25 cellular contexts compared by ENCODE assay signal in the genomic region with DNA sequence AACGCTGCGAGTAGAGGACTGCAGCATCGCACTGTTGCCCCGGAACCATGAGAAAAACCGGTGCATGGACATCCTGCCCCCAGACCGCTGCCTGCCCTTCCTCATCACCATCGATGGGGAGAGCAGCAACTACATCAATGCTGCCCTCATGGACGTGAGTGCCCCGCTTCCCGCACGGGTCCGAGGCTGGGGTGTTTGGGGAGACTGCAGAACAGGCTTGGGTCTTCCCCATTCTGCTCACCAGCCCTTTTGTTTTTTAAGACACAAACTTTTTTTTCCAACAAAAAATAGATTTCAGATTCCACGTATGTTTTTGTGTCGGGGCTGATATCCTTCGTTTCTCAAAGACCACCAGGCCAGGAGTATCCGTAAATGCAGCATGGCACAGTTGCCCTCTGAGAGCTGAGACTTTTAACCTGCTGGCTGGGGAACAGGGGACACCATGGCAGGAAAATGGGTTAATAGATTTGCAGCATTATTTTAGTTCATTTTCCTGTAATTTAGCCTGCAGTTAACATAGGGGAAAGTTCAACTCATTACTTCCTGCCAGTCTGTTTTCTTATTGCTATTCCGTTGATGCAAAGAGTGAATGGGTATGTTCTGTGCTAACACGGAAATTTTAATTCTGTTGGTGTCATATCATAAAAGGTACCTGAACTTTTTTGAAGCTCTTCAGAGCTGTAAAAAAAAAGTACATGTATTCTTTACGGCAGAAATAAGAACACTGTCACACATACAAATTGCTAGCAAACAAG.
A peak's percentile ranks its signal among the peaks of the same experiment; 100 is the strongest.
DNase-seq lines count a peak whose midpoint lies in the region; ATAC-seq, FAIRE-seq and TF ChIP-seq lines count a peak whose summit lies in the region.
"Had no signal": no experiment of that assay in that cellular context is flagged by ENCODE, and none has a peak within 500 bp of the region (broad histone marks: within the 10 kb centered on the region; RNA-seq: fewer than 3 reads in every experiment).

No MANE protein-coding gene starts in this region.

- no peak overlapping the region for H3K4ac ChIP-seq in IMR-90 (ENCODE audit: low read depth, low read length)

- H2AFZ ChIP-seq in IMR-90 (replicated peaks; ENCODE audit: low read length, poor library complexity) (peak overlapping the region; percentile 23), endothelial cell of umbilical vein (ENCODE audit: low read depth, low read length) (no peak overlapping the region)
- H2AFZ ChIP-seq: GM23338 had no signal

- no peak for TF ChIP-seq RAD21 in IMR-90 (IDR thresholded peaks at IDR 0.05; ENCODE audit: low read length)

- no peaks in the 10 kb centered on the region for H3K79me2 ChIP-seq in endothelial cell of umbilical vein (ENCODE audit: control insufficient read depth, insufficient read depth, low read length)

- no peaks in the 10 kb centered on the region for H3K9me3 Mint-ChIP-seq in activated T-cell treated with anti-CD3 and anti-CD28 coated beads, Interleukin-2, amount 50 U/mL, for 72 hours
- H3K9me3 Mint-ChIP-seq: CD14-positive monocyte; CD4-positive, alpha-beta T cell; CD8-positive, alpha-beta memory T cell; GM23338; HFFc6 had no signal

- in situ Hi-C loops in IMR-90 (cut with MboI; ENCODE audit: low sequenced_read_pairs), result loop anchor here (25.0 kb wide), 1 partner anchor 592 kb away; no protein-coding TSS in a partner anchor

- H2BK5ac ChIP-seq in IMR-90 (ENCODE audit: low read depth, low read length, poor library complexity, severe bottlenecking), result no peak overlapping the region

- no peaks in the 10 kb centered on the region for H3K36me3 Mint-ChIP-seq in activated T-cell treated with anti-CD3 and anti-CD28 coated beads, Interleukin-2, amount 50 U/mL, for 72 hours (ENCODE audit: insufficient read depth in 2 of 2)
- H3K36me3 Mint-ChIP-seq: CD14-positive monocyte had no signal

- ATAC-seq in IMR-90 (ENCODE audit: low read depth), result no peak
- peak; percentile 50 for ATAC-seq in mucosa of descending colon
- no peak for ATAC-seq in activated T-cell treated with anti-CD3 and anti-CD28 coated beads, Interleukin-2, amount 50 U/mL, for 72 hours (replicated peaks in 1 of 2)
- ATAC-seq: A549, GM23338 had no signal

- no peak overlapping the region for H4K5ac ChIP-seq in IMR-90 (ENCODE audit: low read depth, low read length)

- H3K27me3 ChIP-seq in IMR-90 (ENCODE audit: control insufficient read depth, insufficient read depth, low read length) (no peaks in the 10 kb centered on the region), endothelial cell of umbilical vein (ENCODE audit: control insufficient read depth in 2 of 2, insufficient read depth in 2 of 2, low read length in 2 of 2) (no peaks in the 10 kb centered on the region)
- H3K27me3 ChIP-seq: BE2C; BLaER1 treated with 17β-estradiol and CSF1 and Interleukin-3, amounts not matched to agents 10 nM and 100 nM had no signal

- H3K27me3 Mint-ChIP-seq in activated T-cell treated with anti-CD3 and anti-CD28 coated beads, Interleukin-2, amount 50 U/mL, for 72 hours (ENCODE audit: low read depth), result no peaks in the 10 kb centered on the region
- H3K27me3 Mint-ChIP-seq: CD4-positive, alpha-beta T cell; CD8-positive, alpha-beta memory T cell had no signal

- 100% methylated on average over 6 of the region's 19 CpGs; no CpG with 5 or more reads in 1 of the 2 experiments for WGBS in IMR-90 (ENCODE audit: extremely low coverage in 2 of 2, insufficient read length in 1 of 2), 2 experiments

- no peak overlapping the region for H4K91ac ChIP-seq in IMR-90 (ENCODE audit: insufficient read depth, low read depth, low read length)

- H3K79me1 ChIP-seq in IMR-90 (ENCODE audit: low read depth in 1 of 2, low read length in 2 of 2), result no peaks in the 10 kb centered on the region

- H3K18ac ChIP-seq in IMR-90 (ENCODE audit: low read depth, low read length), result no peak overlapping the region

- DNase-seq in IMR-90 (no peak), endothelial cell of umbilical vein (ENCODE audit: low read depth, low spot score) (peak; percentile 28), mucosa of descending colon (no peak), H4 (ENCODE audit: low spot score) (no peak), NCI-H774 (lab: John Stamatoyannopoulos, UW) (no peak), HK-2 (ENCODE audit: unreplicated experiment) (no peak)
- DNase-seq in activated T-cell treated with anti-CD3 and anti-CD28 coated beads, Interleukin-2, amount 50 U/mL, for 72 hours, result no peak
- DNase-seq: 8988T; ACHN; AML-193; BE2C; CD4-positive, alpha-beta T cell; CD8-positive, alpha-beta memory T cell; DMS53; DMS79 treated with DMSO at 0.1 percent for 48 hours; GF-D8; HFFc6 had no signal

- TF ChIP-seq POLR2A in IMR-90 (IDR thresholded peaks at IDR 0.05; ENCODE audit: low read depth, low read length) (no peak), endothelial cell of umbilical vein (IDR thresholded peaks at IDR 0.05; ENCODE audit: low read depth, low read length) (no peak)

- H2BK120ac ChIP-seq in IMR-90 (ENCODE audit: low read depth, low read length), result no peak overlapping the region

- H3K27ac ChIP-seq in IMR-90 (ENCODE audit: insufficient read depth, low read length) (no peak overlapping the region), endothelial cell of umbilical vein (ENCODE audit: insufficient read depth, low read depth, low read length) (no peak overlapping the region)
- H3K27ac ChIP-seq: A549; BLaER1 treated with 17β-estradiol and CSF1 and Interleukin-3, amounts not matched to agents 10 nM and 100 nM had no signal

- peak; percentile 26 for FAIRE-seq in endothelial cell of umbilical vein (lab: Jason Lieb, UNC)
- FAIRE-seq: A549, GM12891, GM18507, H54 had no signal

- dilution Hi-C loops in IMR-90 (cut with HindIII; ENCODE audit: low sequenced_read_pairs, unreplicated experiment) (no loop called here), endothelial cell of umbilical vein (cut with MboI; ENCODE audit: extremely low pct_ligation_motif_present, low sequenced_read_pairs) (no loop called here)

- H3K4me3 ChIP-seq in IMR-90 (ENCODE audit: insufficient read depth, low read depth, low read length) (no peak overlapping the region), endothelial cell of umbilical vein (replicated peaks in 1 of 3; ENCODE audit: insufficient read depth in 1 of 3, low read depth in 1 of 3, low read length in 3 of 3) (no peak overlapping the region), mucosa of descending colon (no peak overlapping the region)
- H3K4me3 ChIP-seq: A549; BLaER1 treated with 17β-estradiol and CSF1 and Interleukin-3, amounts not matched to agents 10 nM and 100 nM; GM23338; HAP-1 had no signal

- no peaks in the 10 kb centered on the region for H3K4me1 Mint-ChIP-seq in activated T-cell treated with anti-CD3 and anti-CD28 coated beads, Interleukin-2, amount 50 U/mL, for 72 hours (ENCODE audit: low read depth)
- H3K4me1 Mint-ChIP-seq: CD14-positive monocyte; CD8-positive, alpha-beta memory T cell; GM23338 had no signal

- intact Hi-C loops in IMR-90 (cut with micrococcal nuclease) (no loop called here), endothelial cell of umbilical vein (cut with micrococcal nuclease) (no loop called here), mucosa of descending colon (cut with DNase I, micrococcal nuclease) (no loop called here)

- no peak overlapping the region for H3K9ac ChIP-seq in IMR-90 (ENCODE audit: low read depth, low read length)
- H3K9ac ChIP-seq in endothelial cell of umbilical vein (replicated peaks; ENCODE audit: extremely low read depth, insufficient read depth, low read length), result no peak overlapping the region
- H3K9ac ChIP-seq: BLaER1 treated with 17β-estradiol and CSF1 and Interleukin-3, amounts not matched to agents 10 nM and 100 nM had no signal

- H3K56ac ChIP-seq in IMR-90 (ENCODE audit: extremely low read depth, insufficient read depth, low read length), result no peak overlapping the region

- H3K9me1 ChIP-seq in IMR-90 (ENCODE audit: insufficient read depth, low read length), result 0 out of 2 replicates have a peak, but pooled peaks cover 6% of the 10 kb centered on the region
- no peaks in the 10 kb centered on the region for H3K9me1 ChIP-seq in endothelial cell of umbilical vein (replicated peaks; ENCODE audit: control insufficient read depth, extremely low read depth, insufficient read depth, low read length)

- H3K36me3 ChIP-seq in IMR-90 (ENCODE audit: control insufficient read depth, insufficient read depth, low read length), result peaks cover 21% of the 10 kb centered on the region
- no peaks in the 10 kb centered on the region for H3K36me3 ChIP-seq in endothelial cell of umbilical vein (ENCODE audit: control insufficient read depth in 2 of 2, extremely low read depth in 1 of 2, insufficient read depth in 2 of 2, low read length in 2 of 2)
- H3K36me3 ChIP-seq in mucosa of descending colon (ENCODE audit: low read depth), result no peaks in the 10 kb centered on the region
- H3K36me3 ChIP-seq: BE2C; BLaER1 treated with 17β-estradiol and CSF1 and Interleukin-3, amounts not matched to agents 10 nM and 100 nM; HAP-1 had no signal

- no peak overlapping the region for H3K14ac ChIP-seq in IMR-90 (replicated peaks; ENCODE audit: low read depth, low read length)

- no peak overlapping the region for H2AK5ac ChIP-seq in IMR-90 (ENCODE audit: low read depth, low read length)

- H3K4me2 ChIP-seq in IMR-90 (ENCODE audit: low read depth, low read length) (no peak overlapping the region), endothelial cell of umbilical vein (ENCODE audit: insufficient read depth, low read length) (no peak overlapping the region)
- H3K4me2 ChIP-seq: A549; BLaER1 treated with 17β-estradiol and CSF1 and Interleukin-3, amounts not matched to agents 10 nM and 100 nM; GM23338 had no signal

- H3K4me1 ChIP-seq in IMR-90 (ENCODE audit: control insufficient read depth, insufficient read depth, low read length) (peaks cover 8% of the 10 kb centered on the region), endothelial cell of umbilical vein (ENCODE audit: control insufficient read depth, extremely low read depth, insufficient read depth, low read length) (no peaks in the 10 kb centered on the region), mucosa of descending colon (ENCODE audit: low read depth) (no peaks in the 10 kb centered on the region)
- H3K4me1 ChIP-seq: A549; BE2C; BLaER1 treated with 17β-estradiol and CSF1 and Interleukin-3, amounts not matched to agents 10 nM and 100 nM; HAP-1 had no signal

- POLR2A ChIA-PET in IMR-90 (lab: Charles Lee; ENCODE audit: unreplicated experiment), result no interaction called here
- POLR2A ChIA-PET in endothelial cell of umbilical vein (lab: Charles Lee), result no interaction called here

- no peak overlapping the region for H2BK15ac ChIP-seq in IMR-90 (ENCODE audit: low read depth, low read length)

- no peak overlapping the region for H2BK20ac ChIP-seq in IMR-90 (ENCODE audit: low read depth, low read length)

- H4K8ac ChIP-seq in IMR-90 (ENCODE audit: low read depth in 2 of 2, low read length in 2 of 2), result no peak overlapping the region

- BruUV-seq in IMR-90 (replicated peaks; lab: Mats Ljungman, UMichigan) (no TSS peak), endothelial cell of umbilical vein (replicated peaks; lab: Mats Ljungman, UMichigan) (no TSS peak)

- CTCF ChIA-PET in IMR-90 (lab: Yijun Ruan, JAX) (no interaction called here), endothelial cell of umbilical vein (lab: Charles Lee) (interaction anchor here (2.4 kb wide), 1 partner anchor 11 kb away, joined by 13 read pairs; no protein-coding TSS in a partner anchor)

- no peak overlapping the region for H2AK9ac ChIP-seq in IMR-90 (replicated peaks; ENCODE audit: low read depth, low read length, poor library complexity)

- no peak overlapping the region for H3K23ac ChIP-seq in IMR-90 (ENCODE audit: low read depth, low read length)

- no peak for TF ChIP-seq CTCF in IMR-90 (conservative IDR thresholded peaks at IDR 0.05; ENCODE audit: low read depth, low read length)
- TF ChIP-seq CTCF in endothelial cell of umbilical vein (IDR thresholded peaks at IDR 0.05; ENCODE audit: extremely low read depth in 1 of 2, insufficient read depth in 1 of 2, low read depth in 1 of 2, low read length in 2 of 2), result no peak
- TF ChIP-seq CTCF in mucosa of descending colon (IDR thresholded peaks at IDR 0.05), result no peak

- H4K20me1 ChIP-seq in IMR-90 (ENCODE audit: insufficient read depth, low read length) (no peaks in the 10 kb centered on the region), endothelial cell of umbilical vein (replicated peaks; ENCODE audit: control insufficient read depth, extremely low read depth, insufficient read depth, low read length) (no peaks in the 10 kb centered on the region)
- H4K20me1 ChIP-seq: BLaER1 treated with 17β-estradiol and CSF1 and Interleukin-3, amounts not matched to agents 10 nM and 100 nM had no signal

- H3K9me3 ChIP-seq in IMR-90 (ENCODE audit: control insufficient read depth, insufficient read depth, low read length) (no peaks in the 10 kb centered on the region), endothelial cell of umbilical vein (replicated peaks; ENCODE audit: control insufficient read depth, insufficient read depth, low read length) (no peaks in the 10 kb centered on the region), mucosa of descending colon (no peaks in the 10 kb centered on the region)
- H3K9me3 ChIP-seq: A549; BE2C; BLaER1 treated with 17β-estradiol and CSF1 and Interleukin-3, amounts not matched to agents 10 nM and 100 nM; HAP-1 had no signal

- H3K4me3 Mint-ChIP-seq in activated T-cell treated with anti-CD3 and anti-CD28 coated beads, Interleukin-2, amount 50 U/mL, for 72 hours, result no peak overlapping the region
- H3K4me3 Mint-ChIP-seq: CD4-positive, alpha-beta T cell; CD8-positive, alpha-beta memory T cell; GM23338; HFFc6 had no signal

- H3K27ac Mint-ChIP-seq in activated T-cell treated with anti-CD3 and anti-CD28 coated beads, Interleukin-2, amount 50 U/mL, for 72 hours, result no peak overlapping the region
- H3K27ac Mint-ChIP-seq: CD14-positive monocyte; CD4-positive, alpha-beta T cell; HFFc6 had no signal
